Comparison of ENCODE assay signal across 1 cellular context in genomic region chr1:169426174-169426716, GRCh38.
TF ChIP-seq lines count a peak whose summit lies in the region.

No MANE protein-coding gene starts in this region.

TF ChIP-seq in HepG2, 621 proteins besides CTCF, POLR2A, EP300 and RAD21:
- TF ChIP-seq ZNF773 (CRISPR knock-in tag; IDR thresholded peaks at IDR 0.05; ENCODE audit: borderline replicate concordance) (no peak), TEF (CRISPR knock-in tag; IDR thresholded peaks at IDR 0.05) (no peak), ZBTB10 (CRISPR knock-in tag; IDR thresholded peaks at IDR 0.05; ENCODE audit: borderline replicate concordance) (no peak), ZSCAN31 (CRISPR knock-in tag; IDR thresholded peaks at IDR 0.05; ENCODE audit: low read depth) (no peak), PRMT3 (CRISPR knock-in tag; IDR thresholded peaks at IDR 0.05; ENCODE audit: borderline replicate concordance, low read depth) (no peak), ETS1 (CRISPR knock-in tag; IDR thresholded peaks at IDR 0.05) (no peak), CBX2 (IDR thresholded peaks at IDR 0.05; ENCODE audit: low read depth, low read length) (0 out of 2 replicates have a peak, but pooled peaks have one; percentile 38), CBX2 (CRISPR knock-in tag; IDR thresholded peaks at IDR 0.05; ENCODE audit: low read depth) (no peak), ELF3 (CRISPR knock-in tag; IDR thresholded peaks at IDR 0.05) (no peak), MTF1 (CRISPR knock-in tag; IDR thresholded peaks at IDR 0.05) (no peak)
